In the genomic region with DNA sequence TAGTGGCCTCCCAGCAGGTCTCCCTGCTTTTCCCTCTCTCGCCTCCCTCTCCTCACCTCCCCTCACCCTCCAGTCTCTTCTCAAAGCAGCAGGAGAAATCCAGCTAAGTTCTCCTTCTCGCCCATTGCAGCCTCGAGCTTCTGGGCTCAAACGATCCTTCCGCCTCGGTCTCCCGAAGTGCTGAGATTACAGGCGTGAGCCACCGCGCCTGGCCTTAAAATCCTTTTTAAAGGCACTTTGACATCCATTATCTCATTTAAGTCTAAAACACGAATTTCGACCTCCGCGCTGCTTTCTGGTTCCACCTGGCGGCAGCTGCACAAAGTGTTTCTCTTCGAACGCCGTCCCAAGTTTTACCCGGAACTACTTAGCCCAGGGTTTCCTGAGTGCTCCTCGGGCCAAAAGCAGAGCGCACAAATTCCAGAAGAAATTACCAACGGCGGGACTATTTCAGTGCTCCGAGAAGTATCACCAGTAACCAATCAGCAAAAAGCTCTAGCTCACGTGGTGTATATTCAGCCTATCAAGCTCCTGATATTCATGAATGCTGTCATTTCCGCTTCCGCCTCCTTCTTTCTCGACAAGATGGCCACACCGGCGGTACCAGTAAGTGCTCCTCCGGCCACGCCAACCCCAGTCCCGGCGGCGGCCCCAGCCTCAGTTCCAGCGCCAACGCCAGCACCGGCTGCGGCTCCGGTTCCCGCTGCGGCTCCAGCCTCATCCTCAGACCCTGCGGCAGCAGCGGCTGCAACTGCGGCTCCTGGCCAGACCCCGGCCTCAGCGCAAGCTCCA, we compare ENCODE assay signal across 8 cellular contexts. TPM values are rescaled to one million over a fixed set of nuclear protein-coding genes. Genes with fewer than 3 reads are reported as not detected.
DNase-seq lines count a peak whose midpoint lies in the region; ATAC-seq and TF ChIP-seq lines count a peak whose summit lies in the region.

A gene with protein sequence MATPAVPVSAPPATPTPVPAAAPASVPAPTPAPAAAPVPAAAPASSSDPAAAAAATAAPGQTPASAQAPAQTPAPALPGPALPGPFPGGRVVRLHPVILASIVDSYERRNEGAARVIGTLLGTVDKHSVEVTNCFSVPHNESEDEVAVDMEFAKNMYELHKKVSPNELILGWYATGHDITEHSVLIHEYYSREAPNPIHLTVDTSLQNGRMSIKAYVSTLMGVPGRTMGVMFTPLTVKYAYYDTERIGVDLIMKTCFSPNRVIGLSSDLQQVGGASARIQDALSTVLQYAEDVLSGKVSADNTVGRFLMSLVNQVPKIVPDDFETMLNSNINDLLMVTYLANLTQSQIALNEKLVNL (plus strand): TSS at position 570 of the 792 bp plus-strand sequence. CDS start 16 bp downstream, at position 586.

- DNase-seq in AG04449 (ENCODE audit: low read depth, low spot score) (peak; percentile 99), NCI-H2196 treated with DMSO at 0.1 percent for 48 hours (lab: John Stamatoyannopoulos, UW; ENCODE audit: unreplicated experiment) (peak; percentile 98), breast epithelium (ENCODE audit: low spot score in 2 of 2) (peak; percentile 86 to 95)

- H3K4me1 ChIP-seq in breast epithelium (peaks cover 10 to 14% of the 10 kb centered on the region in 2 donors), iPS-20b (ENCODE audit: insufficient read depth, low read length) (peaks cover 8% of the 10 kb centered on the region; the same call in 1 of the 2 replicates)

- H3K4me3 ChIP-seq in AG04449 (ENCODE audit: low read depth, low read length), result peak within 1 kb of the TSS; percentile 77
- peak within 1 kb of the TSS; percentile 59 to 91 (median 70) for H3K4me3 ChIP-seq in breast epithelium
- H3K4me3 ChIP-seq in iPS-20b (ENCODE audit: low read length), result peak within 1 kb of the TSS; percentile 93
- H3K4me3 ChIP-seq in skin epidermis, result peak within 1 kb of the TSS; percentile 82 to 98 (median 91)

- H3K27ac ChIP-seq in VCaP (peak within 1 kb of the TSS; percentile 66; the same call in 1 of the 2 replicates), breast epithelium (peak within 1 kb of the TSS; percentile 81 to 89), iPS-20b (ENCODE audit: low read length) (no peak within 1 kb of the TSS), skin epidermis (peak within 1 kb of the TSS in 20 of 21 experiments; percentile 33 to 88 (median 84))

- peak within 1 kb of the TSS; percentile 85 for H3K9ac ChIP-seq in iPS-20b (ENCODE audit: low read depth, low read length)

- ATAC-seq in GM18873 (IDR thresholded peaks at IDR 0.05; ENCODE audit: low FRiP score, unreplicated experiment) (peak; percentile 96), HG03139 (IDR thresholded peaks at IDR 0.05; ENCODE audit: unreplicated experiment) (peak; percentile 93)

- no peak for TF ChIP-seq POLR2A in breast epithelium (IDR thresholded peaks at IDR 0.05)

- no peaks in the 10 kb centered on the region for H3K36me3 ChIP-seq in breast epithelium
- H3K36me3 ChIP-seq in iPS-20b (ENCODE audit: insufficient read depth, low read depth, low read length), result peaks cover 31% of the 10 kb centered on the region

- H3K9me3 ChIP-seq in breast epithelium (no peaks in the 10 kb centered on the region), iPS-20b (ENCODE audit: insufficient read depth, low read depth, low read length) (no peaks in the 10 kb centered on the region)

- intact Hi-C loops in breast epithelium (cut with DNase I; ENCODE audit: low total_unique reads), result loop anchor here (10.0 kb wide), 1 partner anchor 92 kb away; no protein-coding TSS in a partner anchor

- CTCF ChIA-PET in AG04449 (lab: Yijun Ruan, JAX), result interaction anchor here (0.5 to 11.9 kb wide), 37 partner anchors 9 to 415 kb away, joined by 3 to 337 read pairs (median 5); a partner anchor contains a TSS

- POLR2A ChIA-PET in AG04449 (lab: Yijun Ruan, JAX), result interaction anchor here (0.6 to 1.9 kb wide), 8 partner anchors 9 to 354 kb away, joined by 3 to 13 read pairs (median 5); no protein-coding TSS in a partner anchor

- H3K27me3 ChIP-seq in breast epithelium (no peaks in the 10 kb centered on the region), iPS-20b (ENCODE audit: insufficient read depth, low read length) (no peaks in the 10 kb centered on the region)

- peak; percentile 75 for TF ChIP-seq CTCF in AG04449 (IDR thresholded peaks at IDR 0.05; ENCODE audit: insufficient read depth, low read length, missing control alignments)
- peak; percentile 92 for TF ChIP-seq CTCF in VCaP (conservative IDR thresholded peaks at IDR 0.05)
- peak; percentile 92 to 97 (median 92) for TF ChIP-seq CTCF in breast epithelium (IDR thresholded peaks at IDR 0.05)

RNA-seq across cellular contexts. Expression of the gene that starts here (rescaled TPM):
- total RNA-seq in breast epithelium, result 100 to 1,000 TPM; 145 to 180 (median 151) TPM
